8 cellular contexts compared by ENCODE assay signal in genomic region chr11:20387262-20388095, GRCh38.
DNase-seq lines count a peak whose midpoint lies in the region; ATAC-seq lines count a peak whose summit lies in the region.

Gene PRMT3, plus strand, starts transcription at chr11:20387716. Its CDS starts 31 bp downstream, at chr11:20387747.

- DNase-seq in C1 segment of cervical spinal cord (lab: John Stamatoyannopoulos, UW) (peak; percentile 59 to 99 (median 92)), NCI-H526 (lab: John Stamatoyannopoulos, UW) (peak; percentile 85 to 98)
- DNase-seq in activated CD4-positive, alpha-beta T cell treated with anti-CD3 and anti-CD28 coated beads for 48 hours: peak; percentile 97
- DNase-seq in stimulated activated CD4-positive, alpha-beta T cell treated with anti-CD3 and anti-CD28 coated beads, Interleukin-1b, Interleukin-23, amount 100 ng/mL, for 24 hours (ENCODE audit: low read depth in 4 of 4, low spot score in 1 of 4): peak; percentile 93 to 96 (median 96)

- peak within 1 kb of the TSS; percentile 96 for H3K27ac ChIP-seq in cingulate gyrus (ENCODE audit: low read depth, low read length)
- peak within 1 kb of the TSS; percentile 98 for H3K27ac ChIP-seq in layer of hippocampus (ENCODE audit: low read depth, low read length)

- ATAC-seq in GM19351 (IDR thresholded peaks at IDR 0.05; ENCODE audit: unreplicated experiment) (peak; percentile 76), HG03520 (IDR thresholded peaks at IDR 0.05; ENCODE audit: unreplicated experiment) (peak; percentile 75)

- H3K27me3 ChIP-seq in layer of hippocampus (ENCODE audit: control insufficient read depth, insufficient read depth, low read length): no peaks in the 10 kb centered on the region

Comparison
In these comparisons a context has a peak if more than half of its experiments do, and no peak if none do; other contexts are left out.
1. Peak in every context shown above with its lines: DNase-seq, ATAC-seq and H3K27ac ChIP-seq.